In genomic region chr2:136305517-136306192, GRCh38 we compare ENCODE assay signal across 11 cellular contexts.
DNase-seq lines count a peak whose midpoint lies in the region; ATAC-seq and TF ChIP-seq lines count a peak whose summit lies in the region.
"Had no signal": no experiment of that assay in that cellular context is flagged by ENCODE, and none has a peak within 500 bp of the region (broad histone marks: within the 10 kb centered on the region; RNA-seq: fewer than 3 reads in every experiment).

No MANE protein-coding gene starts in this region.

- H3K9me3 Mint-ChIP-seq in stimulated activated naive CD8-positive, alpha-beta T cell treated with anti-CD3 and anti-CD28 coated beads, Interleukin-15, amount 100 ng/mL, for 72 hours: peaks cover 0 to 6% of the 10 kb centered on the region in 2 donors
- no peaks in the 10 kb centered on the region for H3K9me3 Mint-ChIP-seq in osteocyte (ENCODE audit: unreplicated experiment)
- H3K9me3 Mint-ChIP-seq in nephron progenitor cell: no peaks in the 10 kb centered on the region

- H3K27me3 Mint-ChIP-seq in stimulated activated naive CD8-positive, alpha-beta T cell treated with anti-CD3 and anti-CD28 coated beads, Interleukin-15, amount 100 ng/mL, for 72 hours: peaks cover 13% of the 10 kb centered on the region
- peaks cover 3% of the 10 kb centered on the region for H3K27me3 Mint-ChIP-seq in osteocyte (ENCODE audit: unreplicated experiment)
- H3K27me3 Mint-ChIP-seq in nephron progenitor cell (ENCODE audit: low read depth, poor library complexity): peaks cover 4% of the 10 kb centered on the region

- H3K4me1 ChIP-seq in OCI-LY7 (ENCODE audit: insufficient read depth, low read length, poor library complexity, severe bottlenecking): peaks cover under 1% of the 10 kb centered on the region

- H3K4me3 Mint-ChIP-seq in stimulated activated naive CD8-positive, alpha-beta T cell treated with anti-CD3 and anti-CD28 coated beads, Interleukin-15, amount 100 ng/mL, for 72 hours: peak overlapping the region; percentile 33 to 50
- H3K4me3 Mint-ChIP-seq in osteocyte (ENCODE audit: unreplicated experiment): no peak overlapping the region
- H3K4me3 Mint-ChIP-seq in nephron progenitor cell: no peak overlapping the region

- peaks cover 32% of the 10 kb centered on the region for H3K4me1 Mint-ChIP-seq in stimulated activated naive CD8-positive, alpha-beta T cell treated with anti-CD3 and anti-CD28 coated beads, Interleukin-15, amount 100 ng/mL, for 72 hours
- H3K4me1 Mint-ChIP-seq in osteocyte (ENCODE audit: unreplicated experiment) (no peaks in the 10 kb centered on the region), nephron progenitor cell (peaks cover 55% of the 10 kb centered on the region)

- H4K20me1 ChIP-seq in OCI-LY7 (ENCODE audit: insufficient read depth, low read length): no peaks in the 10 kb centered on the region

- H3K27ac Mint-ChIP-seq in stimulated activated naive CD8-positive, alpha-beta T cell treated with anti-CD3 and anti-CD28 coated beads, Interleukin-15, amount 100 ng/mL, for 72 hours: peak overlapping the region in 1 of 2 donors; percentile 88
- no peak overlapping the region for H3K27ac Mint-ChIP-seq in osteocyte (ENCODE audit: unreplicated experiment)
- H3K27ac Mint-ChIP-seq in nephron progenitor cell: no peak overlapping the region

- POLR2A ChIA-PET in OCI-LY7 (lab: Charles Lee): interaction anchor here (0.9 to 2.4 kb wide), 6 partner anchors 8 to 51 kb away, joined by 3 to 7 read pairs (median 4); no protein-coding TSS in a partner anchor

- no peak overlapping the region for H3K4me2 ChIP-seq in OCI-LY7 (ENCODE audit: low read length)

- peak overlapping the region; percentile 43; the same call in 1 of the 2 replicates for H2AFZ ChIP-seq in OCI-LY7 (ENCODE audit: low read length)

- CTCF ChIA-PET in OCI-LY7 (lab: Charles Lee; ENCODE audit: unreplicated experiment): interaction anchor here (1.4 kb wide), 1 partner anchor 19 kb away, joined by 4 read pairs; no protein-coding TSS in a partner anchor

- no peak overlapping the region for H3K27ac ChIP-seq in OCI-LY7 (ENCODE audit: low read depth, low read length, poor library complexity, severe bottlenecking)
- H3K27ac ChIP-seq: dorsolateral prefrontal cortex, HL-60 had no signal

- ATAC-seq in GM18861 (IDR thresholded peaks at IDR 0.05; ENCODE audit: unreplicated experiment) (peak; percentile 91), HG02885 (IDR thresholded peaks at IDR 0.05; ENCODE audit: poor library complexity, unreplicated experiment) (peak; percentile 87)
- ATAC-seq in stimulated activated naive CD8-positive, alpha-beta T cell treated with anti-CD3 and anti-CD28 coated beads, Interleukin-15, amount 100 ng/mL, for 72 hours: peak; percentile 100

- no TSS peak for BruUV-seq in OCI-LY7 (replicated peaks; lab: Mats Ljungman, UMichigan)

- no peak for TF ChIP-seq CTCF in OCI-LY7 (conservative IDR thresholded peaks at IDR 0.05; ENCODE audit: low read length)
- TF ChIP-seq CTCF in osteocyte (IDR thresholded peaks at IDR 0.05): no peak
- TF ChIP-seq CTCF in nephron progenitor cell (IDR thresholded peaks at IDR 0.05): no peak

- no peak for DNase-seq in OCI-LY7 (ENCODE audit: low spot score)
- peak; percentile 35 for DNase-seq in activated naive CD8-positive, alpha-beta T cell treated with anti-CD3 and anti-CD28 coated beads, Interleukin-2, amount 50 U/mL, for 16 hours (ENCODE audit: low read depth, low spot score)
- DNase-seq in stimulated activated naive CD8-positive, alpha-beta T cell treated with anti-CD3 and anti-CD28 coated beads, Interleukin-15, amount 100 ng/mL, for 72 hours: peak; percentile 67 to 79
- no peak for DNase-seq in NCI-H526 (lab: John Stamatoyannopoulos, UW)
- DNase-seq in osteocyte (ENCODE audit: extremely low spot score, unreplicated experiment): no peak
- DNase-seq in nephron progenitor cell: no peak

- no peaks in the 10 kb centered on the region for H3K9me3 ChIP-seq in OCI-LY7 (ENCODE audit: low read length)

- intact Hi-C loops in OCI-LY7 (cut with micrococcal nuclease; ENCODE audit: unreplicated experiment): no loop called here

- no peaks in the 10 kb centered on the region for H3K79me2 ChIP-seq in OCI-LY7 (ENCODE audit: insufficient read depth, low read depth, low read length)

- H3K4me3 ChIP-seq in OCI-LY7 (ENCODE audit: low read depth, low read length, poor library complexity, severe bottlenecking): no peak overlapping the region
- H3K4me3 ChIP-seq: dorsolateral prefrontal cortex, skin epidermis had no signal

- H3K36me3 ChIP-seq in OCI-LY7 (ENCODE audit: insufficient read depth, low read length): no peaks in the 10 kb centered on the region

- H3K36me3 Mint-ChIP-seq in osteocyte (ENCODE audit: unreplicated experiment) (no peaks in the 10 kb centered on the region), nephron progenitor cell (ENCODE audit: low read depth) (no peaks in the 10 kb centered on the region)

- no peaks in the 10 kb centered on the region for H3K9me2 ChIP-seq in OCI-LY7 (ENCODE audit: insufficient read depth, low read length)

Comparison
In these comparisons a context has a peak if more than half of its experiments do, and no peak if none do; other contexts are left out.
1. DNase-seq: peak in activated naive CD8-positive, alpha-beta T cell treated with anti-CD3 and anti-CD28 coated beads, Interleukin-2, amount 50 U/mL, for 16 hours (single experiment) and stimulated activated naive CD8-positive, alpha-beta T cell treated with anti-CD3 and anti-CD28 coated beads, Interleukin-15, amount 100 ng/mL, for 72 hours (2 of 2); none in OCI-LY7 (single experiment), NCI-H526 (0 of 2), osteocyte (single experiment) and nephron progenitor cell (single experiment).
2. H3K4me3 Mint-ChIP-seq: peak in stimulated activated naive CD8-positive, alpha-beta T cell treated with anti-CD3 and anti-CD28 coated beads, Interleukin-15, amount 100 ng/mL, for 72 hours (2 of 2); none in osteocyte (single experiment) and nephron progenitor cell (single experiment).
3. Peak in every context shown above with its lines, with median percentiles within 50 percentile points of each other: ATAC-seq.